In the genomic region with DNA sequence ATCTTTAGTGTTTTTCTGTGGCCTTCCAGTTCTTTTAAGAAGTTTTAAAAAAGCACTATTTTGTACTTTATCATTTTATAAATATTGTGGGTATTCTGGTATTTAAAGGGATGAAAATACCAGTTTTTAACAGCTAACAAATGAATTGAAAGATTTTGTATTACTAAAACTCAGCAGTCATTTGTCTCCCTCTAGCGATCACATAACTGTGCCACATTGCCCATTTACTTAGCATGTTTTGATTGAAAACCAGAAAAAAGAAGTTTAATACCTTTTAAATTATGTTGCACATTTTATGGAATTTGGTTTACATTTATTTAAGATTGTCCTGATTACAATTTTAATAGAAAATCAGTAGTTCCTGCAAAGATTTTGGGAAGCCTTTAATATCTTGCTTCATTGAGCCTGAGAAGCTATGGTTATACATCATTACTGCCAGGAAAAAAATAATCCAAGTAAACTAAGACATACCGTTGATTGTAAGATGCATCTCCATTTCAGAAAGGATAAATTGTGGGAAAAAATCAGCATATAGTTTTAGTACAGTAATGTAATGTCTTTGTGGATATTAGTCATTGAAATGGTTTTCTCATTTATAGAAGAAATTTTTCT, we compare ENCODE assay signal across 8 cellular contexts. TPM values are rescaled to one million over a fixed set of nuclear protein-coding genes. Genes with fewer than 3 reads are reported as not detected.
DNase-seq lines count a peak whose midpoint lies in the region; ATAC-seq, FAIRE-seq and TF ChIP-seq lines count a peak whose summit lies in the region.

No MANE protein-coding gene starts in this region.

- DNase-seq in LHCN-M2 (ENCODE audit: low read depth) (peak; percentile 59), bronchial epithelial cell (ENCODE audit: low read depth) (peak; percentile 22), mucosa of descending colon (peak in 1 of 3 donors; percentile 28)
- no peak for DNase-seq in stimulated activated CD4-positive, alpha-beta T cell treated with anti-CD3 and anti-CD28 coated beads, Interleukin-4, amount 100 ng/mL, for 24 hours

- H3K36me3 ChIP-seq in bronchial epithelial cell (ENCODE audit: control insufficient read depth, insufficient read depth, low read length): peaks cover 3% of the 10 kb centered on the region
- H3K36me3 ChIP-seq in mucosa of descending colon (ENCODE audit: low read depth): no peaks in the 10 kb centered on the region

- H3K4me1 ChIP-seq in mucosa of descending colon (ENCODE audit: low read depth): no peaks in the 10 kb centered on the region

- H3K4me3 ChIP-seq in bronchial epithelial cell (ENCODE audit: low read depth, low read length): no peak overlapping the region
- H3K4me3 ChIP-seq in mucosa of descending colon: no peak overlapping the region

- ATAC-seq in mucosa of descending colon (no peak), GM19035 (IDR thresholded peaks at IDR 0.05; ENCODE audit: unreplicated experiment) (no peak), GM21717 (IDR thresholded peaks at IDR 0.05; ENCODE audit: unreplicated experiment) (no peak), HG03039 (IDR thresholded peaks at IDR 0.05; ENCODE audit: unreplicated experiment) (no peak)

- TF ChIP-seq CTCF in C4-2B (conservative IDR thresholded peaks at IDR 0.05): peak; percentile 90
- TF ChIP-seq CTCF in bronchial epithelial cell (IDR thresholded peaks at IDR 0.05; ENCODE audit: insufficient read depth, low read length, severe bottlenecking): peak; percentile 37
- peak; percentile 33 for TF ChIP-seq CTCF in mucosa of descending colon (IDR thresholded peaks at IDR 0.05)

- no peaks in the 10 kb centered on the region for H3K27me3 ChIP-seq in bronchial epithelial cell (ENCODE audit: control insufficient read depth, insufficient read depth, low read length)

- no peak for FAIRE-seq in bronchial epithelial cell (lab: Jason Lieb, UNC)

- intact Hi-C loops in mucosa of descending colon (cut with DNase I, micrococcal nuclease): no loop called here

- H3K27ac ChIP-seq in C4-2B: no peak overlapping the region

- no peaks in the 10 kb centered on the region for H3K9me3 ChIP-seq in mucosa of descending colon

RNA-seq across cellular contexts. Expression of a gene that starts 34.9 kb away (rescaled TPM):
- total RNA-seq in LHCN-M2 (2014; rRNA removed): 108 and 131 TPM in 2 replicates
- 93.3 TPM for polyA plus RNA-seq in LHCN-M2 (2012)
- total RNA-seq in bronchial epithelial cell: 92.1 and 150 TPM in 2 replicates
- 100 to 1,000 TPM; 115 to 163 (median 150) TPM for total RNA-seq in mucosa of descending colon

Comparison
In these comparisons a context has a peak if more than half of its experiments do, and no peak if none do; other contexts are left out.
1. CTCF ChIP-seq: peak in every context shown above with its lines; median percentile 90 in C4-2B; 37 in bronchial epithelial cell; 33 in mucosa of descending colon.